22 cellular contexts compared by ENCODE assay signal in the genomic region with DNA sequence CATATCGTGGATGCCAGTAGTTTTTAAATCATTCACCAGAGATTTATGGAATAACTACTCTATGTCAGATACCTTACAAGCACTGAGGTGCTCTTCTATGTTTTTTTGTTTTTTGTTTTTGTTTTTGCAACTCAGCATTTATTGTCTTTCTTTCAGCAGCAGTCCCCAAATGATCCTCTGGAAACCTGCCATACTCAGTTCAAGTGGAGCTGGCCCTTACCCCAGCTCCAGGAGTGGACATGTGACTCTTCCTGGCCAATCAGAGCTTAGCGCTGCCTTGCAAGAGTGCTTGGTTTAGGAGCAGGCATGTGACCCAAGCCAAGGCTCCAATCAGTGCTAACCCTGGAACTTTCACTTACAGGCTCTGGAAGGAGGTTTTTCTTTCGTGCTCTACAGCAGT.
DNase-seq lines count a peak whose midpoint lies in the region; ATAC-seq and TF ChIP-seq lines count a peak whose summit lies in the region.
"Had no signal": no experiment of that assay in that cellular context is flagged by ENCODE, and none has a peak within 500 bp of the region (broad histone marks: within the 10 kb centered on the region; RNA-seq: fewer than 3 reads in every experiment).

No MANE protein-coding gene starts in this region.

- no peaks in the 10 kb centered on the region for H3K27me3 ChIP-seq in heart left ventricle
- H3K27me3 ChIP-seq: BLaER1 treated with 17β-estradiol and CSF1 and Interleukin-3, amounts not matched to agents 10 nM and 100 nM had no signal

- no peak for TF ChIP-seq POLR2A in heart left ventricle (IDR thresholded peaks at IDR 0.05)

- 69 to 81% (median 73%) methylated on average over 3 of the region's 3 CpGs for WGBS in heart left ventricle, 4 donors

- H3K4me3 ChIP-seq in heart left ventricle: no peak overlapping the region
- H3K4me3 ChIP-seq: BLaER1 treated with 17β-estradiol and CSF1 and Interleukin-3, amounts not matched to agents 10 nM and 100 nM; GM12878; PC-9; prostate gland; thoracic aorta had no signal

- H3K27ac ChIP-seq in heart left ventricle: peak overlapping the region in 1 of 12 donors; percentile 39
- H3K27ac ChIP-seq: BLaER1 treated with 17β-estradiol and CSF1 and Interleukin-3, amounts not matched to agents 10 nM and 100 nM; PC-9; prostate gland; thoracic aorta had no signal

- no peak for TF ChIP-seq CTCF in heart left ventricle (IDR thresholded peaks at IDR 0.05)

- H3K4me1 ChIP-seq in heart left ventricle: peaks cover 0 to 20% (median 4%) of the 10 kb centered on the region in 12 donors
- H3K4me1 ChIP-seq: prostate gland had no signal

- intact Hi-C loops in heart left ventricle (cut with DNase I): no loop called here

- H3K36me3 ChIP-seq in heart left ventricle: no peaks in the 10 kb centered on the region
- H3K36me3 ChIP-seq: BLaER1 treated with 17β-estradiol and CSF1 and Interleukin-3, amounts not matched to agents 10 nM and 100 nM; prostate gland; thoracic aorta had no signal

- ATAC-seq in heart left ventricle (peak; percentile 89 to 92 (median 90)), HG03439 (IDR thresholded peaks at IDR 0.05; ENCODE audit: unreplicated experiment) (no peak)
- ATAC-seq: esophagus mucosa, GM12878 had no signal

- peak; percentile 26 for DNase-seq in NCI-H345 (lab: John Stamatoyannopoulos, UW)
- DNase-seq in NCI-H345 treated with DMSO at 0.1 percent for 48 hours (lab: John Stamatoyannopoulos, UW; ENCODE audit: unreplicated experiment): no peak
- DNase-seq in NCI-H446 treated with DMSO at 0.1 percent for 48 hours (lab: John Stamatoyannopoulos, UW): peak; percentile 13
- DNase-seq in heart left ventricle: peak in 4 of 5 donors; percentile 63 to 85 (median 75)
- peak; percentile 40 for DNase-seq in midbrain (lab: John Stamatoyannopoulos, UW)
- no peak for DNase-seq in activated gamma-delta T cell (lab: John Stamatoyannopoulos, UW)
- DNase-seq in superior temporal gyrus (ENCODE audit: extremely low spot score): no peak
- DNase-seq: 8988T; activated CD4-positive, alpha-beta T cell treated with anti-CD3 and anti-CD28 coated beads, Interleukin-2, amount 10 ng/mL, durations not matched to agents 24 days and 14 days; activated CD8-positive, alpha-beta memory T cell treated with anti-CD3 and anti-CD28 coated beads, Interleukin-2, amount 50 U/mL, for 4 hours; activated naive CD4-positive, alpha-beta T cell; central memory CD4-positive, alpha-beta T cell; GF-D8; NCI-H1694 treated with DMSO at 0.1 percent for 48 hours; NCI-H69; PC-9 had no signal

- no peaks in the 10 kb centered on the region for H3K9me3 ChIP-seq in heart left ventricle
- H3K9me3 ChIP-seq: prostate gland, thoracic aorta had no signal

Comparison
In these comparisons a context has a peak if more than half of its experiments do, and no peak if none do; other contexts are left out.
1. DNase-seq: peak in NCI-H345 (single experiment), NCI-H446 treated with DMSO at 0.1 percent for 48 hours (single experiment), heart left ventricle (4 of 5) and midbrain (single experiment); none in NCI-H345 treated with DMSO at 0.1 percent for 48 hours (single experiment), activated gamma-delta T cell (single experiment) and superior temporal gyrus (single experiment).